ENCODE assay signal across 21 cellular contexts in the genomic region with DNA sequence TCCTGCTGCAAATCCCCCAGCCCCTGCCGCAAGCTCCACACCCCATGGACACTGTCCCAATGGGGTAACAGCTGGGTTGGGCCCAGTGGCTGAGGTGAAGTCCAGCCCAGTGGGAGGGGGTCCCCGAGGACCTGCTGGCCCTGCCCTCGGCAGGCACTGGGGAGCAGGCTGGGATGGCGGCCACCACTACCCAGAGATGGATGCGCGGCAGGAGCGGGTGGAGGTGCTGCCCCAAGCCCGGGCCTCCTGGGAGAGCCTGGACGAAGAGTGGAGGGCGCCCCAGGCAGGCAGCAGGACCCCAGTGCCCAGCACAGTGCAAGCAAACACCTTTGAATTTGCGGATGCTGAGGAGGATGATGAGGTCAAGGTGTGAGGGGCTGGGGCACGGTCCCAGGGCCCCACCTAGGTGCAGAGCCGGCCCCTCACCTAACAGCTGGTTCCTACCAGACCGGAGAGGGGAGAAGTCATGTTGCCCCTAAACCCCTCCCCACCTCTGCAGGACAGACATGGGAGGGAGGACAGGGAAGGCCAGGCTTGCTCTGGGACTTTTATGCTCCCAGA. TPM values are rescaled to one million over a fixed set of nuclear protein-coding genes. Genes with fewer than 3 reads are reported as not detected.
DNase-seq lines count a peak whose midpoint lies in the region; ATAC-seq, FAIRE-seq and TF ChIP-seq lines count a peak whose summit lies in the region.
"Had no signal": no experiment of that assay in that cellular context is flagged by ENCODE, and none has a peak within 500 bp of the region (broad histone marks: within the 10 kb centered on the region; RNA-seq: fewer than 3 reads in every experiment).

No MANE protein-coding gene starts in this region.

- H3K79me2 ChIP-seq in H9 (ENCODE audit: insufficient read depth, low read length) (no peaks in the 10 kb centered on the region; the same call in 1 of the 2 replicates), astrocyte (ENCODE audit: insufficient read depth, low read length) (peaks cover 52% of the 10 kb centered on the region)

- no peaks in the 10 kb centered on the region for H3K79me1 ChIP-seq in H9 (ENCODE audit: insufficient read depth, low read depth, low read length, poor library complexity, severe bottlenecking)

- ATAC-seq in HG02763 (IDR thresholded peaks at IDR 0.05; ENCODE audit: unreplicated experiment) (no peak), HG03439 (IDR thresholded peaks at IDR 0.05; ENCODE audit: unreplicated experiment) (no peak)

- H2BK120ac ChIP-seq in H9 (ENCODE audit: low read depth, low read length, poor library complexity, severe bottlenecking), result no peak overlapping the region

- DNase-seq in H9 (peak; percentile 26), astrocyte (ENCODE audit: low read depth) (no peak), stomach (no peak), SHP77 (lab: John Stamatoyannopoulos, UW) (no peak), Ammon's horn (ENCODE audit: low spot score) (no peak)
- DNase-seq: activated CD4-positive, alpha-beta T cell treated with anti-CD3 and anti-CD28 coated beads, Interleukin-2, amount 50 U/mL, for 4 hours; activated naive CD4-positive, alpha-beta T cell treated with Interleukin-2 at 50 U/mL for 16 hours; activated T-cell treated with anti-CD3 and anti-CD28 coated beads for 4 hours; cerebellar nuclear complex; NCI-H1930; SJCRH30; stimulated activated CD4-positive, alpha-beta T cell treated with anti-CD3 and anti-CD28 coated beads, Interleukin-4, amount 100 ng/mL, for 24 hours had no signal

- no peak overlapping the region for H3K9ac ChIP-seq in H9 (ENCODE audit: extremely low read depth, insufficient read length, low read length)
- peak overlapping the region; percentile 30 for H3K9ac ChIP-seq in astrocyte (ENCODE audit: low read length)
- no peak overlapping the region for H3K9ac ChIP-seq in liver (ENCODE audit: low read depth in 1 of 2, low read length in 2 of 2)

- H3K4me3 Mint-ChIP-seq in H9, result no peak overlapping the region
- H3K4me3 Mint-ChIP-seq in astrocyte (ENCODE audit: unreplicated experiment), result no peak overlapping the region
- H3K4me3 Mint-ChIP-seq: nephron; T-helper 1 cell treated with Interleukin-12 subunit alpha and Interleukin-12 subunit beta and Interleukin-4 antibody, amounts not matched to agents 30 μg/mL and 1 μg/mL, for 36 hours had no signal

- no peak overlapping the region for H4K8ac ChIP-seq in H9 (replicated peaks; ENCODE audit: insufficient read length, low read depth, low read length)

- H2BK15ac ChIP-seq in H9 (ENCODE audit: low read depth, low read length), result no peak overlapping the region

- H2BK12ac ChIP-seq in H9 (ENCODE audit: insufficient read length, low read depth, low read length), result no peak overlapping the region

- no peak overlapping the region for H3K4ac ChIP-seq in H9 (ENCODE audit: low read depth, low read length)

- no peak overlapping the region for H3T11ph ChIP-seq in H9 (ENCODE audit: low read length)

- no peak overlapping the region for H3K14ac ChIP-seq in H9 (ENCODE audit: insufficient read depth, low read length)

- H2AK5ac ChIP-seq in H9 (ENCODE audit: insufficient read length, low read length), result no peak overlapping the region

- no peak overlapping the region for H4K5ac ChIP-seq in H9 (ENCODE audit: insufficient read length, low read depth, low read length)

- peaks cover 0 to 12% (median 0%) of the 10 kb centered on the region in 3 experiments; a peak in 4 of 7 replicates for H3K36me3 Mint-ChIP-seq in H9 (ENCODE audit: insufficient read depth in 1 of 3, low read depth in 3 of 3)
- peaks cover 10% of the 10 kb centered on the region for H3K36me3 Mint-ChIP-seq in astrocyte (ENCODE audit: low read depth, unreplicated experiment)

- H3K4me3 ChIP-seq in astrocyte (ENCODE audit: insufficient read depth, low read depth, low read length) (no peak overlapping the region), liver (ENCODE audit: low read depth in 1 of 3, low read length in 3 of 3) (no peak overlapping the region), stomach (peak overlapping the region in 1 of 4 donors; percentile 5)
- H3K4me3 ChIP-seq: lung, SJCRH30 had no signal

- H3K27ac Mint-ChIP-seq in H9, result no peak overlapping the region
- H3K27ac Mint-ChIP-seq in astrocyte (ENCODE audit: unreplicated experiment), result no peak overlapping the region
- H3K27ac Mint-ChIP-seq: nephron; T-helper 1 cell treated with Interleukin-12 subunit alpha and Interleukin-12 subunit beta and Interleukin-4 antibody, amounts not matched to agents 30 μg/mL and 1 μg/mL, for 36 hours had no signal

- no peak overlapping the region for H2BK5ac ChIP-seq in H9 (ENCODE audit: insufficient read length, low read length)

- H3K9me3 Mint-ChIP-seq in H9 (no peaks in the 10 kb centered on the region; a peak in 1 of 5 replicates), astrocyte (ENCODE audit: unreplicated experiment) (no peaks in the 10 kb centered on the region)
- H3K9me3 Mint-ChIP-seq: nephron; T-helper 1 cell treated with Interleukin-12 subunit alpha and Interleukin-12 subunit beta and Interleukin-4 antibody, amounts not matched to agents 30 μg/mL and 1 μg/mL, for 36 hours had no signal

- TF ChIP-seq POLR2A in stomach (IDR thresholded peaks at IDR 0.05), result no peak

- no peak for FAIRE-seq in astrocyte (lab: Jason Lieb, UNC)

- H3K36me3 ChIP-seq in astrocyte (ENCODE audit: insufficient read depth, low read length), result peaks cover 15% of the 10 kb centered on the region
- H3K36me3 ChIP-seq in liver (ENCODE audit: control insufficient read depth in 4 of 4, insufficient read depth in 3 of 4, low read depth in 1 of 4, low read length in 3 of 4), result peaks cover 3 to 14% (median 7%) of the 10 kb centered on the region in 4 donors
- peaks cover 20 to 38% (median 30%) of the 10 kb centered on the region in 4 donors for H3K36me3 ChIP-seq in stomach

- H3K27me3 ChIP-seq in H9 (ENCODE audit: insufficient read depth, low read length) (no peaks in the 10 kb centered on the region), astrocyte (ENCODE audit: insufficient read depth, low read length) (no peaks in the 10 kb centered on the region), liver (ENCODE audit: control insufficient read depth in 4 of 4, insufficient read depth in 4 of 4, low read length in 3 of 4) (no peaks in the 10 kb centered on the region), stomach (no peaks in the 10 kb centered on the region)
- H3K27me3 ChIP-seq: SJCRH30 had no signal

- H2BK20ac ChIP-seq in H9 (ENCODE audit: low read depth, low read length, poor library complexity, severe bottlenecking), result no peak overlapping the region

- H3K27me3 Mint-ChIP-seq in H9 (ENCODE audit: low read depth) (peaks cover 3% of the 10 kb centered on the region; the same call in 1 of the 2 replicates), astrocyte (ENCODE audit: low read depth, unreplicated experiment) (no peaks in the 10 kb centered on the region)

- H3K56ac ChIP-seq in H9 (ENCODE audit: insufficient read length, low read depth, low read length), result no peak overlapping the region

- TF ChIP-seq CTCF in H9 (conservative IDR thresholded peaks at IDR 0.05) (no peak), astrocyte (IDR thresholded peaks at IDR 0.05; ENCODE audit: insufficient read depth, low read depth, low read length) (no peak), liver (IDR thresholded peaks at IDR 0.05; ENCODE audit: low read depth, low read length, missing input control) (no peak), stomach (IDR thresholded peaks at IDR 0.05) (no peak)

- no peaks in the 10 kb centered on the region for H3K23me2 ChIP-seq in H9 (ENCODE audit: insufficient read length, low read depth, low read length, poor library complexity, severe bottlenecking)

- intact Hi-C loops in stomach (cut with DNase I; ENCODE audit: low total_unique reads), result no loop called here

- H4K91ac ChIP-seq in H9 (ENCODE audit: insufficient read length, low read depth, low read length), result no peak overlapping the region

- no peak overlapping the region for H3K18ac ChIP-seq in H9 (ENCODE audit: insufficient read length, low read depth, low read length)

- no CpG with 5 or more reads among the region's 14 CpGs for whole genome bisulfite sequencing in H9 (ENCODE audit: extremely low coverage, insufficient read length, low lambda C conversion rate)
- WGBS in liver, result 82% methylated on average over 14 of the region's 14 CpGs
- 35 to 58% (median 38%) methylated on average over 5 to 14 of the region's 14 CpGs for WGBS in stomach, 5 donors

- no peak for TF ChIP-seq RAD21 in liver (IDR thresholded peaks at IDR 0.05)

- H3K27ac ChIP-seq in H9 (ENCODE audit: insufficient read length, low read depth, low read length) (no peak overlapping the region), astrocyte (ENCODE audit: low read depth, low read length) (no peak overlapping the region), liver (ENCODE audit: low read depth in 1 of 2, low read length in 2 of 2) (peak overlapping the region; percentile 84 to 91), stomach (peak overlapping the region; percentile 89 to 100 (median 99))
- H3K27ac ChIP-seq: SJCRH30, VCaP had no signal

- H3K9me3 ChIP-seq in H9 (ENCODE audit: control insufficient read depth, low read depth, low read length), result no peaks in the 10 kb centered on the region
- H3K9me3 ChIP-seq in astrocyte (ENCODE audit: insufficient read depth, low read depth, low read length), result no peaks in the 10 kb centered on the region
- H3K9me3 ChIP-seq in liver (ENCODE audit: control insufficient read depth in 4 of 4, low read length in 3 of 4), result no peaks in the 10 kb centered on the region
- no peaks in the 10 kb centered on the region for H3K9me3 ChIP-seq in stomach
- H3K9me3 ChIP-seq: SJCRH30 had no signal

- no peak overlapping the region for H3K23ac ChIP-seq in H9 (ENCODE audit: insufficient read length, low read depth, low read length)

- no peak for TF ChIP-seq EP300 in stomach (IDR thresholded peaks at IDR 0.05)

- H3K4me1 ChIP-seq in H9 (ENCODE audit: insufficient read depth, low read length) (peaks cover 8% of the 10 kb centered on the region; the same call in 1 of the 2 replicates), astrocyte (ENCODE audit: insufficient read depth, low read length) (peaks cover 61% of the 10 kb centered on the region), liver (ENCODE audit: control insufficient read depth in 4 of 4, insufficient read depth in 4 of 4, low read length in 3 of 4) (peaks cover 24 to 79% (median 63%) of the 10 kb centered on the region in 4 donors), stomach (peaks cover 64 to 84% (median 80%) of the 10 kb centered on the region in 4 donors)

- H3K4me1 Mint-ChIP-seq in H9, result peaks cover 33 to 37% of the 10 kb centered on the region in 2 experiments
- peaks cover 45% of the 10 kb centered on the region for H3K4me1 Mint-ChIP-seq in astrocyte (ENCODE audit: low read depth, unreplicated experiment)

- H3K4me2 ChIP-seq in H9 (ENCODE audit: insufficient read depth, insufficient read length, low read length), result no peak overlapping the region
- peak overlapping the region; percentile 38 for H3K4me2 ChIP-seq in astrocyte (ENCODE audit: low read length)

- H2AFZ ChIP-seq in H9 (ENCODE audit: low read length) (no peak overlapping the region), astrocyte (ENCODE audit: low read depth, low read length) (no peak overlapping the region)

- H4K20me1 ChIP-seq in H9 (ENCODE audit: control insufficient read depth, insufficient read depth, insufficient read length) (no peaks in the 10 kb centered on the region), astrocyte (ENCODE audit: insufficient read depth, low read length) (peaks cover 85% of the 10 kb centered on the region)

RNA-seq across cellular contexts. Expression of gene CDC42EP1, which starts 8.2 kb away (rescaled TPM):
- total RNA-seq in H9 (2021) (23.0 and 24.3 TPM in 2 replicates), astrocyte (106 and 109 TPM in 2 replicates), liver (10 to 100 TPM; 10.2 to 18.8 TPM), stomach (100 to 1,000 TPM in 2 of 5 donors, 10 to 100 TPM in 3; 28.6 to 195 (median 66.3) TPM)
- polyA plus RNA-seq in liver (10 to 100 TPM; 43.6 to 66.6 TPM), stomach (100 to 1,000 TPM in 1 of 3 donors, 10 to 100 TPM in 2; 70.2 to 112 (median 90.1) TPM)

RNA-seq across cellular contexts. Expression of gene LGALS2, which starts 11.4 kb away (rescaled TPM):
- not detected in 2 replicates for total RNA-seq in H9 (2021)
- total RNA-seq in astrocyte, result not detected in 2 replicates
- total RNA-seq in liver, result 1 to 10 TPM in 1 of 2 donors, under 1 TPM in 1; 0.33 to 3.4 TPM
- 1 to 10 TPM in 1 of 2 donors, under 1 TPM in 1; 0.81 to 2.3 TPM for polyA plus RNA-seq in liver
- total RNA-seq in stomach, result 1 to 10 TPM in 1 of 5 donors, not detected in 4; 4.2 TPM
- 1 to 10 TPM; 4.1 to 7.1 (median 5.0) TPM for polyA plus RNA-seq in stomach
- total RNA-seq: posterior vena cava, SJCRH30, skeletal muscle tissue had no signal

RNA-seq across cellular contexts. Expression of gene GGA1, which starts 40.1 kb away (rescaled TPM):
- total RNA-seq in H9 (2021) (56.0 and 61.7 TPM in 2 replicates), astrocyte (39.9 and 43.1 TPM in 2 replicates), liver (10 to 100 TPM; 17.4 to 26.4 TPM), stomach (10 to 100 TPM; 39.5 to 87.9 (median 55.6) TPM)
- polyA plus RNA-seq in liver (10 to 100 TPM; 15.1 to 18.2 TPM), stomach (10 to 100 TPM; 30.3 to 43.6 (median 34.1) TPM)

RNA-seq across cellular contexts. Expression of gene CARD10, which starts 49.3 kb away (rescaled TPM):
- total RNA-seq in H9 (2021) (17.1 and 17.7 TPM in 2 replicates), astrocyte (19.7 and 22.6 TPM in 2 replicates), liver (1 to 10 TPM; 7.8 to 8.9 TPM), stomach (100 to 1,000 TPM in 1 of 5 donors, 10 to 100 TPM in 2, 1 to 10 TPM in 2; 5.5 to 120 (median 28.4) TPM)
- polyA plus RNA-seq in liver (10 to 100 TPM in 1 of 2 donors, 1 to 10 TPM in 1; 7.9 to 14.0 TPM), stomach (10 to 100 TPM; 11.3 to 17.8 (median 13.6) TPM)

Comparison
In these comparisons a context has a peak if more than half of its experiments do, and no peak if none do; other contexts are left out.
1. H3K27ac ChIP-seq: peak in liver (2 of 2) and stomach (5 of 5); none in H9 (single experiment) and astrocyte (single experiment).